ENCODE assay signal across 11 cellular contexts in genomic region chr1:43532716-43533115, GRCh38. TPM values are rescaled to one million over a fixed set of nuclear protein-coding genes. Genes with fewer than 3 reads are reported as not detected.
DNase-seq lines count a peak whose midpoint lies in the region; ATAC-seq and TF ChIP-seq lines count a peak whose summit lies in the region.
"Had no signal": no experiment of that assay in that cellular context is flagged by ENCODE, and none has a peak within 500 bp of the region (broad histone marks: within the 10 kb centered on the region; RNA-seq: fewer than 3 reads in every experiment).

No MANE protein-coding gene starts in this region.

- no peak for TF ChIP-seq POLR2A in prostate gland (IDR thresholded peaks at IDR 0.05)

- TF ChIP-seq CTCF in Caco-2 (IDR thresholded peaks at IDR 0.05; ENCODE audit: insufficient read depth in 1 of 2, low read depth in 1 of 2, low read length in 1 of 2, severe bottlenecking in 1 of 2, unreplicated experiment in 1 of 2) = no peak
- no peak for TF ChIP-seq CTCF in WTC11 (IDR thresholded peaks at IDR 0.05)
- no peak for TF ChIP-seq CTCF in fibroblast of villous mesenchyme (IDR thresholded peaks at IDR 0.05; ENCODE audit: insufficient read depth, low read depth, low read length)
- TF ChIP-seq CTCF in prostate gland (IDR thresholded peaks at IDR 0.05) = no peak

- peak overlapping the region; percentile 89 for H3K27ac Mint-ChIP-seq in Caco-2 (ENCODE audit: unreplicated experiment)
- no peak overlapping the region for H3K27ac Mint-ChIP-seq in WTC11

- H3K4me3 Mint-ChIP-seq in Caco-2 (ENCODE audit: unreplicated experiment) (peak overlapping the region; percentile 92), WTC11 (peak overlapping the region; percentile 95)

- no peak overlapping the region for H3K4me3 ChIP-seq in Caco-2 (ENCODE audit: low read depth, low read length)
- peak overlapping the region; percentile 79 for H3K4me3 ChIP-seq in fibroblast of villous mesenchyme (ENCODE audit: low read depth, low read length)
- H3K4me3 ChIP-seq in prostate gland = peak overlapping the region; percentile 91 to 95

- H3K36me3 ChIP-seq in Caco-2 (ENCODE audit: control insufficient read depth, insufficient read depth, low read length) = peaks cover 1% of the 10 kb centered on the region; the same call in 1 of the 2 replicates
- H3K36me3 ChIP-seq in prostate gland = no peaks in the 10 kb centered on the region
- H3K36me3 ChIP-seq: right atrium auricular region, SJCRH30 had no signal

- DNase-seq in Caco-2 (no peak), WTC11 (ENCODE audit: low spot score) (no peak), fibroblast of villous mesenchyme (ENCODE audit: low read depth) (no peak), prostate gland (ENCODE audit: low spot score) (no peak), Kasumi-1 (lab: John Stamatoyannopoulos, UW) (no peak), SW 1271 (lab: John Stamatoyannopoulos, UW) (no peak), superior temporal gyrus (ENCODE audit: extremely low spot score) (no peak)
- DNase-seq: GF-D8, SJCRH30 had no signal

- H3K27me3 Mint-ChIP-seq in Caco-2 (ENCODE audit: insufficient read depth, unreplicated experiment) (no peaks in the 10 kb centered on the region), WTC11 (ENCODE audit: low read depth) (peaks cover 10% of the 10 kb centered on the region)

- POLR2A ChIA-PET in Caco-2 (lab: Charles Lee) = interaction anchor here (0.6 kb wide), 1 partner anchor 18 kb away, joined by 9 read pairs; no protein-coding TSS in a partner anchor
- POLR2A ChIA-PET in WTC11 (lab: Charles Lee) = interaction anchor here (0.6 to 2.9 kb wide), 6 partner anchors 13 to 117 kb away, joined by 3 to 24 read pairs (median 4); partner anchors contain the start of gene KDM4A

- CTCF ChIA-PET in Caco-2 (lab: Charles Lee) (no interaction called here), WTC11 (lab: Charles Lee) (interaction anchor here (1.2 to 3.2 kb wide), 9 partner anchors 16 to 402 kb away, joined by 3 to 27 read pairs (median 5); no protein-coding TSS in a partner anchor)

- H3K4me1 ChIP-seq in Caco-2 (peaks cover 33% of the 10 kb centered on the region), prostate gland (replicated peaks) (peaks cover 45% of the 10 kb centered on the region)

- 41% methylated on average over 5 of the region's 5 CpGs for WGBS in prostate gland

- peaks cover 19% of the 10 kb centered on the region for H3K36me3 Mint-ChIP-seq in Caco-2 (ENCODE audit: insufficient read depth, unreplicated experiment)
- peaks cover 3% of the 10 kb centered on the region; the same call in 1 of the 2 replicates for H3K36me3 Mint-ChIP-seq in WTC11

- no peaks in the 10 kb centered on the region for H3K9me3 Mint-ChIP-seq in Caco-2 (ENCODE audit: unreplicated experiment)
- H3K9me3 Mint-ChIP-seq in WTC11 = no peaks in the 10 kb centered on the region

- no TSS peak for BruUV-seq in Caco-2 (replicated peaks; lab: Mats Ljungman, UMichigan)

- peak overlapping the region; percentile 92 to 97 for H3K27ac ChIP-seq in prostate gland
- H3K27ac ChIP-seq: SJCRH30 had no signal

- no peaks in the 10 kb centered on the region for H3K27me3 ChIP-seq in Caco-2 (replicated peaks; ENCODE audit: control insufficient read depth, insufficient read depth, low read length)
- no peaks in the 10 kb centered on the region for H3K27me3 ChIP-seq in prostate gland (replicated peaks; ENCODE audit: insufficient read depth)
- H3K27me3 ChIP-seq: right atrium auricular region, SJCRH30 had no signal

- H3K9me3 ChIP-seq in Caco-2 = no peaks in the 10 kb centered on the region
- H3K9me3 ChIP-seq in prostate gland = no peaks in the 10 kb centered on the region
- H3K9me3 ChIP-seq: right atrium auricular region, SJCRH30 had no signal

- H3K4me1 Mint-ChIP-seq in Caco-2 (ENCODE audit: low read depth, unreplicated experiment) (peaks cover 61% of the 10 kb centered on the region), WTC11 (peaks cover 68% of the 10 kb centered on the region)

- ATAC-seq in WTC11 = no peak
- ATAC-seq in HG03039 (IDR thresholded peaks at IDR 0.05; ENCODE audit: unreplicated experiment) = no peak

- intact Hi-C loops in Caco-2 (cut with micrococcal nuclease; ENCODE audit: unreplicated experiment) = no loop called here
- intact Hi-C loops in prostate gland (cut with DNase I) = loop anchor here (5.0 kb wide), 1 partner anchor 175 kb away; the partner anchor contains the start of gene ST3GAL3

TF ChIP-seq in WTC11, 78 proteins besides CTCF, POLR2A, EP300 and RAD21:
- TF ChIP-seq USF2 (CRISPR knock-in tag; IDR thresholded peaks at IDR 0.05) (no peak), ZNF138 (CRISPR knock-in tag; conservative IDR thresholded peaks at IDR 0.05) (no peak), IRF2 (CRISPR knock-in tag; IDR thresholded peaks at IDR 0.05; ENCODE audit: borderline replicate concordance, low read depth) (no peak), KAT7 (CRISPR knock-in tag; IDR thresholded peaks at IDR 0.05; ENCODE audit: borderline replicate concordance) (no peak), HMGXB4 (CRISPR knock-in tag; IDR thresholded peaks at IDR 0.05) (no peak), ZNF396 (CRISPR knock-in tag; IDR thresholded peaks at IDR 0.05; ENCODE audit: borderline replicate concordance) (no peak), E2F4 (CRISPR knock-in tag; IDR thresholded peaks at IDR 0.05; ENCODE audit: borderline replicate concordance, low read depth) (no peak), NR1H2 (CRISPR knock-in tag; IDR thresholded peaks at IDR 0.05) (no peak), HMGA2 (CRISPR knock-in tag; IDR thresholded peaks at IDR 0.05) (no peak), SMAD4 (CRISPR knock-in tag; IDR thresholded peaks at IDR 0.05) (no peak), NFYB (CRISPR knock-in tag; conservative IDR thresholded peaks at IDR 0.05; ENCODE audit: low read depth) (no peak), MYBL2 (CRISPR knock-in tag; IDR thresholded peaks at IDR 0.05) (no peak), CDX4 (CRISPR knock-in tag; IDR thresholded peaks at IDR 0.05; ENCODE audit: borderline replicate concordance) (no peak), ZSCAN18 (CRISPR knock-in tag; IDR thresholded peaks at IDR 0.05) (no peak), GRHL2 (CRISPR knock-in tag; IDR thresholded peaks at IDR 0.05; ENCODE audit: insufficient replicate concordance, severe bottlenecking) (no peak), GTF2I (CRISPR knock-in tag; conservative IDR thresholded peaks at IDR 0.05) (no peak)

RNA-seq across cellular contexts. Expression of gene PTPRF, which starts 2.0 kb away (rescaled TPM):
- total RNA-seq in Caco-2 (2022) (158 TPM in 2 replicates), WTC11 (2021) (248 to 295 TPM (median 275 TPM) in 3 replicates), fibroblast of villous mesenchyme (42.7 and 53.8 TPM in 2 replicates), prostate gland (100 to 1,000 TPM; 182 to 292 TPM)
